In genomic region chr14:82667006-82667405, GRCh38 we compare ENCODE assay signal across 31 cellular contexts.
A peak's percentile ranks its signal among the peaks of the same experiment; 100 is the strongest.
DNase-seq lines count a peak whose midpoint lies in the region; ATAC-seq and TF ChIP-seq lines count a peak whose summit lies in the region.
"Had no signal": no experiment of that assay in that cellular context is flagged by ENCODE, and none has a peak within 500 bp of the region (broad histone marks: within the 10 kb centered on the region; RNA-seq: fewer than 3 reads in every experiment).

No MANE protein-coding gene starts in this region.

- TF ChIP-seq POLR2A in tibial nerve (IDR thresholded peaks at IDR 0.05) = no peak

- peak in 1 of 2 donors; percentile 87 for TF ChIP-seq EP300 in tibial nerve (IDR thresholded peaks at IDR 0.05)

- WGBS in right cardiac atrium = 65% methylated on average over 4 of the region's 4 CpGs
- WGBS in tibial nerve, 2 donors = 60 to 72% methylated on average over 4 of the region's 4 CpGs

- H3K9me3 ChIP-seq in right cardiac atrium (ENCODE audit: control insufficient read depth, low read length) = no peaks in the 10 kb centered on the region
- no peaks in the 10 kb centered on the region for H3K9me3 ChIP-seq in tibial nerve
- H3K9me3 ChIP-seq: BLaER1, colonic mucosa, right lobe of liver, stomach, tibial artery had no signal

- no peaks in the 10 kb centered on the region for H3K4me1 ChIP-seq in right cardiac atrium (ENCODE audit: control insufficient read depth, insufficient read depth, low read length)
- peaks cover 0 to 5% (median 0%) of the 10 kb centered on the region in 4 donors for H3K4me1 ChIP-seq in tibial nerve
- H3K4me1 ChIP-seq: BLaER1, colonic mucosa, right lobe of liver, stomach had no signal

- H3K4me3 ChIP-seq in epithelial cell of esophagus (ENCODE audit: low read length) (no peak overlapping the region), right cardiac atrium (ENCODE audit: low read length) (no peak overlapping the region), tibial nerve (no peak overlapping the region)
- H3K4me3 ChIP-seq: BLaER1, cardiac muscle cell, colonic mucosa, right lobe of liver, stomach, tibial artery had no signal

- no peaks in the 10 kb centered on the region for H3K27me3 ChIP-seq in right cardiac atrium (ENCODE audit: control insufficient read depth, insufficient read depth)
- H3K27me3 ChIP-seq in tibial nerve = no peaks in the 10 kb centered on the region
- H3K27me3 ChIP-seq: BLaER1, cardiac muscle cell, colonic mucosa, right lobe of liver, stomach, tibial artery had no signal

- ATAC-seq in right cardiac atrium (peak; percentile 75 to 87), GM21717 (IDR thresholded peaks at IDR 0.05; ENCODE audit: unreplicated experiment) (no peak)
- ATAC-seq: left lobe of liver, Panc1, right lobe of liver had no signal

- H3K27ac ChIP-seq in right cardiac atrium (ENCODE audit: low read length) (no peak overlapping the region), tibial nerve (peak overlapping the region; percentile 10 to 83 (median 38))
- H3K27ac ChIP-seq: BLaER1, cardiac muscle cell, colonic mucosa, right lobe of liver, stomach had no signal

- H3K36me3 ChIP-seq in tibial nerve = no peaks in the 10 kb centered on the region
- H3K36me3 ChIP-seq: BLaER1, cardiac muscle cell, colonic mucosa, right lobe of liver, stomach, tibial artery had no signal

- TF ChIP-seq CTCF in epithelial cell of esophagus (IDR thresholded peaks at IDR 0.05; ENCODE audit: insufficient read depth, low read depth, low read length, missing control alignments) (no peak), tibial nerve (IDR thresholded peaks at IDR 0.05) (no peak)

- DNase-seq in epithelial cell of esophagus (ENCODE audit: low read depth) (peak; percentile 36), fibroblast of peridontal ligament (ENCODE audit: extremely low read depth) (peak; percentile 7), right cardiac atrium (no peak), tibial nerve (ENCODE audit: low spot score in 2 of 2) (peak in 1 of 2 donors; percentile 47), activated gamma-delta T cell (lab: John Stamatoyannopoulos, UW) (no peak), amniotic stem cell (lab: John Stamatoyannopoulos, UW) (no peak)
- DNase-seq: activated CD4-positive, alpha-beta memory T cell treated with anti-CD3 and anti-CD28 coated beads, Interleukin-2, amount 10 ng/mL, durations not matched to agents 7 days and 5 days; activated CD4-positive, alpha-beta T cell treated with anti-CD3 and anti-CD28 coated beads for 1 hour; activated CD8-positive, alpha-beta memory T cell treated with anti-CD3 and anti-CD28 coated beads, Interleukin-2, amount 50 U/mL, for 4 hours; activated naive CD4-positive, alpha-beta T cell treated with anti-CD3 and anti-CD28 coated beads, Interleukin-2, amount 10 ng/mL, durations not matched to agents 7 days and 5 days; colonic mucosa; DMS153; effector CD8-positive, alpha-beta T cell; erythroblast; HCEC 1CT; IMR-90; NCI-H146; NCI-H2107; NCI-H748 treated with DMSO at 0.1 percent for 48 hours; posterior cingulate gyrus; right lobe of liver; SHP77 treated with DMSO at 0.1 percent for 48 hours; stimulated activated CD4-positive, alpha-beta T cell treated with anti-CD3 and anti-CD28 coated beads, Interleukin-12 subunit alpha, Interleukin-12 subunit beta, amount 100 ng/mL, for 4 hours; stimulated activated CD4-positive, alpha-beta T cell treated with anti-CD3 and anti-CD28 coated beads, Interleukin-2, amount 100 ng/mL, for 48 hours; stomach; tibial artery had no signal

- intact Hi-C loops in right cardiac atrium (cut with DNase I) = no loop called here

Comparison
In these comparisons a context has a peak if more than half of its experiments do, and no peak if none do; other contexts are left out.
1. DNase-seq: peak in epithelial cell of esophagus (single experiment) and fibroblast of peridontal ligament (single experiment); none in right cardiac atrium (0 of 3), activated gamma-delta T cell (single experiment) and amniotic stem cell (single experiment).